8 cellular contexts compared by ENCODE assay signal in the genomic region with DNA sequence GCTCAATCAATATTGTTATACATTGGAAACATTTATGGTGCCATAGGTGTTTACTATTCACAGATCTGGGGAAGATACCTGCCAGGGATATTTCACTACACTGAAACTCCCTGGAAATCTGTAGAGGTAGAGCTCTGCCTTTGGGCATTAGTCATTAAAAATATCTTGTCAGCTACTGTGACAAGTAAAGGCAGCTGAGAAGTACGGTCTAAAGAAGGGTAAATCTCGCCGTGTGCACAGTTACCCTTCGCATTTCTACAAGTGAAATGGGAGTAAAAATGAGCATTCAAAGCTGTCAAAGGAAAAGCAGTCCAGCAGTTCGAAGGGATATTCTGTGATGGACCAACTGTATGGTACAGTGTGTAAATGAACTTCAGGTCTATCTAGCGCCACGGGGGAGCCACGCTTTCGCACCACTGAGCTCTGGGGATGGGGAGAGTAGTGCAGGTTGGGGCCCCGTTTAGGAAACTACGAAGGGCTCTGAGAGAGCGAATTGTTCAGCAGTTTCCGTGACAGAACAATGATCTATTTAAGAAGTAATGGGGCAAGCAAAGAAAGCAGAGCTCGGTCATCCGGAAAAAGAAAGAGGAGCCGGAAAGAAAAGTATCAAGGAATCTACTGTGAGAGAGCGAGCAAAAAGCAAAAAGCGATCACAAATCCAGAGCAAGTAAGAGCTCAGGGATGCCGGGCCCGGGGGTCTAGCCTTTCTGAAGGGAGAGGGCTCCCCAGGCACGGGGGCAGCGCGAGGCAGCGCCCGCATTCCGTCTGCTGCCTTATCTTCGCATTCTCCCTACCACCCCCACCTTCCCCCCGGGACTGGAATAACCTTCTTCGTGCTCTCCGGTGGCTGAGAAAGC. TPM values are rescaled to one million over a fixed set of nuclear protein-coding genes. Genes with fewer than 3 reads are reported as not detected.
DNase-seq lines count a peak whose midpoint lies in the region; ATAC-seq, FAIRE-seq and TF ChIP-seq lines count a peak whose summit lies in the region.

No MANE protein-coding gene starts in this region.

- TF ChIP-seq CTCF in AG04450 (IDR thresholded peaks at IDR 0.05; ENCODE audit: low read depth, low read length) (no peak), esophagus squamous epithelium (IDR thresholded peaks at IDR 0.05) (no peak)

- H3K9ac ChIP-seq in stomach smooth muscle (ENCODE audit: low read length in 2 of 2): peak overlapping the region; percentile 90 to 97

- intact Hi-C loops in esophagus squamous epithelium (cut with DNase I): no loop called here

- ATAC-seq in GM21576 (IDR thresholded peaks at IDR 0.05; ENCODE audit: unreplicated experiment): no peak

- 1 to 2% methylated on average over 29 to 30 of the region's 30 CpGs for WGBS in esophagus squamous epithelium, 2 donors

- CTCF ChIA-PET in AG04450 (lab: Charles Lee): interaction anchor here (0.6 to 3.0 kb wide), 11 partner anchors 9 to 389 kb away, joined by 3 to 22 read pairs (median 4); no protein-coding TSS in a partner anchor

- H3K36me3 ChIP-seq in esophagus squamous epithelium (peaks cover 0 to 5% (median 0%) of the 10 kb centered on the region in 3 donors), stomach smooth muscle (ENCODE audit: control insufficient read depth in 2 of 2, insufficient read depth in 2 of 2, low read length in 2 of 2) (peaks cover 0 to 2% of the 10 kb centered on the region in 2 donors)

- FAIRE-seq in GM19239 (lab: Jason Lieb, UNC): peak; percentile 82

- peak overlapping the region; percentile 4 for H3K27ac ChIP-seq in AG04450 (ENCODE audit: low read depth, low read length)
- H3K27ac ChIP-seq in esophagus squamous epithelium: peak overlapping the region; percentile 88 to 98 (median 94)
- peak overlapping the region; percentile 91 for H3K27ac ChIP-seq in stomach smooth muscle (ENCODE audit: low read length)

- TF ChIP-seq POLR2A in esophagus squamous epithelium (IDR thresholded peaks at IDR 0.05): no peak

- peak overlapping the region; percentile 68 for H3K4me3 ChIP-seq in AG04450 (ENCODE audit: low read depth, low read length)
- H3K4me3 ChIP-seq in esophagus squamous epithelium: peak overlapping the region; percentile 67 to 89 (median 76)
- peak overlapping the region; percentile 94 to 99 for H3K4me3 ChIP-seq in stomach smooth muscle (ENCODE audit: low read length in 2 of 2)

- DNase-seq in AG04450 (ENCODE audit: low read depth, low spot score): no peak
- no peak for DNase-seq in GM19239 (ENCODE audit: insufficient read length, low spot score)
- peak; percentile 37 for DNase-seq in NCI-H146 (lab: John Stamatoyannopoulos, UW)
- peak; percentile 11 for DNase-seq in activated T-cell treated with anti-CD3 and anti-CD28 coated beads for 1 hour (ENCODE audit: low read depth)
- DNase-seq in esophagus squamous epithelium (lab: John Stamatoyannopoulos, UW): no peak
- peak; percentile 68 for DNase-seq in myocyte (ENCODE audit: low read depth)

- POLR2A ChIA-PET in AG04450 (lab: Yijun Ruan, JAX): interaction anchor here (1.2 to 1.5 kb wide), 2 partner anchors 15 to 243 kb away, joined by 3 to 4 read pairs; partner anchors contain the start of gene FBXW7

- H3K27me3 ChIP-seq in AG04450 (ENCODE audit: control insufficient read depth, insufficient read depth, low read length) (peaks cover 6% of the 10 kb centered on the region), esophagus squamous epithelium (no peaks in the 10 kb centered on the region), stomach smooth muscle (ENCODE audit: control insufficient read depth in 1 of 2, insufficient read depth in 2 of 2, low read length in 2 of 2) (no peaks in the 10 kb centered on the region)

- peaks cover 4 to 44% (median 11%) of the 10 kb centered on the region in 3 donors for H3K4me1 ChIP-seq in esophagus squamous epithelium
- no peaks in the 10 kb centered on the region for H3K4me1 ChIP-seq in stomach smooth muscle (ENCODE audit: control insufficient read depth, insufficient read depth, low read length)

- H3K9me3 ChIP-seq in AG04450 (ENCODE audit: control insufficient read depth, insufficient read depth, low read length) (no peaks in the 10 kb centered on the region; the same call in 1 of the 2 replicates), esophagus squamous epithelium (no peaks in the 10 kb centered on the region), stomach smooth muscle (ENCODE audit: control insufficient read depth in 2 of 2, low read length in 2 of 2) (no peaks in the 10 kb centered on the region)

RNA-seq across cellular contexts. Expression of gene TIGD4, which starts 0.6 kb away (rescaled TPM):
- not detected in 2 replicates for polyA plus RNA-seq in AG04450 (2011; rRNA removed)
- polyA minus RNA-seq in AG04450 (2011; rRNA and poly(A)+ RNA removed): not detected in 2 replicates
- under 1 TPM in 3 of 4 donors, not detected in 1; 0.19 to 0.38 (median 0.22) TPM for total RNA-seq in esophagus squamous epithelium
- total RNA-seq in myocyte: 0.62 and 3.0 TPM in 2 replicates
- polyA plus RNA-seq in myocyte (2012): 0.69 TPM

RNA-seq across cellular contexts. Expression of gene ARFIP1, which starts 0.9 kb away (rescaled TPM):
- polyA plus RNA-seq in AG04450 (2011; rRNA removed): 29.1 and 42.0 TPM in 2 replicates
- 14.3 and 21.2 TPM in 2 replicates for polyA minus RNA-seq in AG04450 (2011; rRNA and poly(A)+ RNA removed)
- total RNA-seq in esophagus squamous epithelium: 10 to 100 TPM; 21.7 to 34.3 (median 28.0) TPM
- total RNA-seq in myocyte: 22.9 and 26.7 TPM in 2 replicates
- polyA plus RNA-seq in myocyte (2012): 11.9 TPM

Comparison
In these comparisons a context has a peak if more than half of its experiments do, and no peak if none do; other contexts are left out.
1. DNase-seq: peak in NCI-H146 (single experiment), activated T-cell treated with anti-CD3 and anti-CD28 coated beads for 1 hour (single experiment) and myocyte (single experiment); none in AG04450 (single experiment), GM19239 (single experiment) and esophagus squamous epithelium (single experiment).
2. H3K27ac ChIP-seq: peak in every context shown above with its lines; median percentile 94 in esophagus squamous epithelium; 91 in stomach smooth muscle; 4 in AG04450.
3. Peak in every context shown above with its lines, with median percentiles within 50 percentile points of each other: H3K4me3 ChIP-seq.